In the genomic region with DNA sequence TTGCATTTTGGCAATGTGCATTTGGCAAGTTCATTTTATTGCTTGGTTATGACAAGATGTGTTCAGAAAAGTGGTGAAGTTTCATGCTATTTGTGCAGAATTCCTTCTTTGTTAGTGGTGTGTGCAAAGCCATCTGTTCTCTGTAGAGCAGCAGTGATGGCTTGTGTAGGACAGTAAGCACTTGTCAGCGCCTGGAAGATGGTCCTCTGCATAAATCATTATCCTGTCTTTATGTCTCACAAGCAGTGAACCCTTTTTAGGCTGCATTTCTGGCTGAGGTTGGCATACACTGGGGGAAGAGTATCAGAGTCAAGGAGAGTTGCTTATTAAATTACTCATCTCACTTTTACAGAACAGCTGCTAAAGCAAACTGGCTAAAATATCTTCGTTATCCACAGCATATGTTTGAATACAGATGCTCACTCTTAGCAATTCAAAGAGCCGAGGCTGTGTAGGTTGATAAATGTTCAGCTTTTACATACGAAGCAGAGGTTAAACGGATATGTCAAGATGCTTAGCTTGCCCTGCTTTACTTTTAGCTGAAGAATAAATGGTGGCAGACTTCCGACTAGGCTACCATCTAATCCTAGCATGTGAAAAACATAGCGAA, we compare ENCODE assay signal across 26 cellular contexts. TPM values are rescaled to one million over a fixed set of nuclear protein-coding genes. Genes with fewer than 3 reads are reported as not detected.
DNase-seq lines count a peak whose midpoint lies in the region; ATAC-seq and TF ChIP-seq lines count a peak whose summit lies in the region.
"Had no signal": no experiment of that assay in that cellular context is flagged by ENCODE, and none has a peak within 500 bp of the region (broad histone marks: within the 10 kb centered on the region; RNA-seq: fewer than 3 reads in every experiment).

No MANE protein-coding gene starts in this region.

- no peaks in the 10 kb centered on the region for H4K20me1 ChIP-seq in GM23338 (replicated peaks; ENCODE audit: insufficient read depth)

- no peak overlapping the region for H3K4me2 ChIP-seq in GM23338
- H3K4me2 ChIP-seq: smooth muscle cell had no signal

- in situ Hi-C loops in HAP-1 (cut with MboI; ENCODE audit: low sequenced_read_pairs) = no loop called here

- H3F3A ChIP-seq in GM23338 (replicated peaks; ENCODE audit: low read depth) = no peaks in the 10 kb centered on the region

- H3K27me3 Mint-ChIP-seq in GM23338 (ENCODE audit: insufficient read depth, low read depth, poor library complexity) (no peaks in the 10 kb centered on the region), glutamatergic neuron (ENCODE audit: unreplicated experiment) (peaks cover 5% of the 10 kb centered on the region), osteocyte (ENCODE audit: unreplicated experiment) (no peaks in the 10 kb centered on the region)
- no peaks in the 10 kb centered on the region for H3K27me3 Mint-ChIP-seq in activated T-helper 17 cell treated with anti-CD3 and anti-CD28 coated beads, Interleukin-2, amount 50 U/mL, for 72 hours
- H3K27me3 Mint-ChIP-seq: effector memory CD8-positive, alpha-beta T cell had no signal

- no peak overlapping the region for H3K4me3 Mint-ChIP-seq in GM23338
- H3K4me3 Mint-ChIP-seq in glutamatergic neuron (ENCODE audit: unreplicated experiment) = peak overlapping the region; percentile 66
- H3K4me3 Mint-ChIP-seq in osteocyte (ENCODE audit: unreplicated experiment) = no peak overlapping the region
- no peak overlapping the region for H3K4me3 Mint-ChIP-seq in activated T-helper 17 cell treated with anti-CD3 and anti-CD28 coated beads, Interleukin-2, amount 50 U/mL, for 72 hours
- H3K4me3 Mint-ChIP-seq: effector memory CD8-positive, alpha-beta T cell; H9 had no signal

- H3K4me1 Mint-ChIP-seq in GM23338 = peaks cover 3% of the 10 kb centered on the region; the same call in 2 of the 3 replicates
- H3K4me1 Mint-ChIP-seq in glutamatergic neuron (ENCODE audit: low read depth, unreplicated experiment) = peaks cover 33% of the 10 kb centered on the region
- peaks cover 54% of the 10 kb centered on the region for H3K4me1 Mint-ChIP-seq in osteocyte (ENCODE audit: unreplicated experiment)
- H3K4me1 Mint-ChIP-seq in activated T-helper 17 cell treated with anti-CD3 and anti-CD28 coated beads, Interleukin-2, amount 50 U/mL, for 72 hours = no peaks in the 10 kb centered on the region

- TF ChIP-seq CTCF in GM23338 (conservative IDR thresholded peaks at IDR 0.05; ENCODE audit: low read depth in 2 of 2) = no peak
- TF ChIP-seq CTCF in glutamatergic neuron (IDR thresholded peaks at IDR 0.05; ENCODE audit: partially characterized antibody, unreplicated experiment) = no peak
- TF ChIP-seq CTCF in osteocyte (IDR thresholded peaks at IDR 0.05) = no peak

- H2AFZ ChIP-seq in GM23338 = 0 out of 2 replicates have a peak overlapping the region, but pooled peaks have one; percentile 0

- no peaks in the 10 kb centered on the region for H3K79me2 ChIP-seq in GM23338 (replicated peaks; ENCODE audit: insufficient read depth)

- DNase-seq in GM23338 (ENCODE audit: low spot score) (no peak), SK-N-DZ (ENCODE audit: low spot score) (peak; percentile 94), glutamatergic neuron (no peak), osteocyte (ENCODE audit: extremely low spot score, unreplicated experiment) (no peak), AG08396 (ENCODE audit: low spot score) (no peak), HAP-1 (ENCODE audit: low spot score in 2 of 2) (no peak)
- DNase-seq: activated CD4-positive, alpha-beta T cell treated with anti-CD3 and anti-CD28 coated beads for 48 hours; activated naive CD4-positive, alpha-beta T cell; activated T-cell treated with anti-CD3 and anti-CD28 coated beads, Interleukin-2, amount 50 U/mL, for 48 hours; DMS79; effector memory CD8-positive, alpha-beta T cell; erythroblast; foreskin keratinocyte; GDM1; H9; mesendoderm; NCI-H2029 treated with DMSO at 0.1 percent for 48 hours; NCI-H510A; stimulated activated CD4-positive, alpha-beta T cell treated with anti-CD3 and anti-CD28 coated beads, Interleukin-1b, Interleukin-23, amount 100 ng/mL, for 48 hours; upper lobe of right lung had no signal

- no peak overlapping the region for H3K27ac ChIP-seq in GM23338 (ENCODE audit: low read depth)
- H3K27ac ChIP-seq: breast epithelium, foreskin keratinocyte, upper lobe of right lung, VCaP had no signal

- H3K4me1 ChIP-seq in GM23338 (ENCODE audit: insufficient read depth) (peaks cover 1% of the 10 kb centered on the region; the same call in 1 of the 2 replicates), HAP-1 (no peaks in the 10 kb centered on the region)
- H3K4me1 ChIP-seq: breast epithelium, foreskin keratinocyte, upper lobe of right lung had no signal

- no peaks in the 10 kb centered on the region for H3K36me3 Mint-ChIP-seq in GM23338 (ENCODE audit: low read depth)
- H3K36me3 Mint-ChIP-seq in glutamatergic neuron (ENCODE audit: unreplicated experiment) = peaks cover 8% of the 10 kb centered on the region
- H3K36me3 Mint-ChIP-seq in osteocyte (ENCODE audit: unreplicated experiment) = no peaks in the 10 kb centered on the region
- no peaks in the 10 kb centered on the region for H3K36me3 Mint-ChIP-seq in activated T-helper 17 cell treated with anti-CD3 and anti-CD28 coated beads, Interleukin-2, amount 50 U/mL, for 72 hours (ENCODE audit: low read depth)

- no peaks in the 10 kb centered on the region for H3K9me2 ChIP-seq in GM23338 (ENCODE audit: insufficient read depth)

- no peaks in the 10 kb centered on the region; the same call in 2 of the 3 replicates for H3K9me3 Mint-ChIP-seq in GM23338
- peaks cover 8% of the 10 kb centered on the region for H3K9me3 Mint-ChIP-seq in glutamatergic neuron (ENCODE audit: unreplicated experiment)
- H3K9me3 Mint-ChIP-seq in osteocyte (ENCODE audit: unreplicated experiment) = no peaks in the 10 kb centered on the region
- H3K9me3 Mint-ChIP-seq in activated T-helper 17 cell treated with anti-CD3 and anti-CD28 coated beads, Interleukin-2, amount 50 U/mL, for 72 hours = peaks cover 3% of the 10 kb centered on the region
- H3K9me3 Mint-ChIP-seq: H9 had no signal

- H3K9me3 ChIP-seq in HAP-1 = no peaks in the 10 kb centered on the region
- H3K9me3 ChIP-seq: breast epithelium, upper lobe of right lung had no signal

- no peak overlapping the region for H3K4me3 ChIP-seq in GM23338
- no peak overlapping the region for H3K4me3 ChIP-seq in HAP-1
- H3K4me3 ChIP-seq: breast epithelium, smooth muscle cell, upper lobe of right lung had no signal

- H3K27me3 ChIP-seq in GM23338 (ENCODE audit: insufficient read depth) (no peaks in the 10 kb centered on the region), HAP-1 (ENCODE audit: low read depth) (no peaks in the 10 kb centered on the region)
- H3K27me3 ChIP-seq: breast epithelium, foreskin keratinocyte, upper lobe of right lung had no signal

- ATAC-seq in GM23338 = no peak
- ATAC-seq in activated T-helper 17 cell treated with anti-CD3 and anti-CD28 coated beads, Interleukin-2, amount 50 U/mL, for 72 hours (replicated peaks) = no peak
- ATAC-seq in GM18505 (IDR thresholded peaks at IDR 0.05; ENCODE audit: unreplicated experiment) = no peak
- ATAC-seq: effector memory CD8-positive, alpha-beta T cell; foreskin keratinocyte; upper lobe of right lung had no signal

- no peak for TF ChIP-seq POLR2A in GM18505 (IDR thresholded peaks at IDR 0.05; ENCODE audit: borderline replicate concordance, extremely low read depth, insufficient read depth, insufficient read length)

- no peak overlapping the region for H3K27ac Mint-ChIP-seq in GM23338
- H3K27ac Mint-ChIP-seq in glutamatergic neuron (ENCODE audit: unreplicated experiment) = peak overlapping the region; percentile 99
- peak overlapping the region; percentile 5 for H3K27ac Mint-ChIP-seq in osteocyte (ENCODE audit: unreplicated experiment)
- H3K27ac Mint-ChIP-seq in activated T-helper 17 cell treated with anti-CD3 and anti-CD28 coated beads, Interleukin-2, amount 50 U/mL, for 72 hours = no peak overlapping the region
- H3K27ac Mint-ChIP-seq: effector memory CD8-positive, alpha-beta T cell; H9 had no signal

- H3K36me3 ChIP-seq in GM23338 (ENCODE audit: insufficient read depth) (no peaks in the 10 kb centered on the region), HAP-1 (replicated peaks) (no peaks in the 10 kb centered on the region)
- H3K36me3 ChIP-seq: breast epithelium, upper lobe of right lung had no signal

TF ChIP-seq in GM23338, 12 proteins besides CTCF, POLR2A, EP300 and RAD21:
- TF ChIP-seq EZH2 (IDR thresholded peaks at IDR 0.05; ENCODE audit: low read depth, unreplicated experiment) = no peak
- no peak for TF ChIP-seq ZNF331 (CRISPR knock-in tag; IDR thresholded peaks at IDR 0.05; ENCODE audit: low read depth)
- no peak for TF ChIP-seq STAT1 (IDR thresholded peaks at IDR 0.05; ENCODE audit: unreplicated experiment)
- no peak for TF ChIP-seq ETS1 (IDR thresholded peaks at IDR 0.05)

RNA-seq across cellular contexts. Expression of gene NCAM2, which starts 54.6 kb away (rescaled TPM):
- total RNA-seq in GM23338 (2014; rRNA removed; shearing (Covaris generic)) = 0.83 and 1.2 TPM in 2 replicates
- 0.36 TPM in 1 of 2 replicates, not detected in the other for polyA plus RNA-seq in GM23338 (2016; fragmentation: Nextera tagmentation; extraction: Ambion mirVana)
- polyA plus RNA-seq in SK-N-DZ (2014; cell fraction: cytosol; rRNA removed) = 5.5 and 8.6 TPM in 2 replicates
- polyA plus RNA-seq in SK-N-DZ (2014; cell fraction: nucleus; rRNA removed) = 3.0 TPM in 2 replicates
- total RNA-seq in glutamatergic neuron (ENCODE audit: unreplicated experiment) (4.3 TPM), osteocyte (121 and 135 TPM in 2 replicates)
- not detected for total RNA-seq in activated T-helper 17 cell treated with anti-CD3 and anti-CD28 coated beads, Interleukin-2, amount 50 U/mL, for 72 hours
- total RNA-seq: foreskin keratinocyte, HT1080 had no signal
- polyA plus RNA-seq: foreskin keratinocyte had no signal

Comparison
In these comparisons a context has a peak if more than half of its experiments do, and no peak if none do; other contexts are left out.
1. H3K27ac Mint-ChIP-seq: peak in glutamatergic neuron (single experiment) and osteocyte (single experiment); none in GM23338 (single experiment) and activated T-helper 17 cell treated with anti-CD3 and anti-CD28 coated beads, Interleukin-2, amount 50 U/mL, for 72 hours (single experiment).
2. RNA of gene NCAM2, which starts 54.6 kb away (total RNA-seq): 121 to 135 TPM in osteocyte; 4.3 TPM in glutamatergic neuron (single experiment), 0.83 to 1.2 TPM in GM23338 and not detected in activated T-helper 17 cell treated with anti-CD3 and anti-CD28 coated beads, Interleukin-2, amount 50 U/mL, for 72 hours; every median in the first group is over 10 times any median in the second.